ENCODE assay signal across 1 cellular context in the genomic region with DNA sequence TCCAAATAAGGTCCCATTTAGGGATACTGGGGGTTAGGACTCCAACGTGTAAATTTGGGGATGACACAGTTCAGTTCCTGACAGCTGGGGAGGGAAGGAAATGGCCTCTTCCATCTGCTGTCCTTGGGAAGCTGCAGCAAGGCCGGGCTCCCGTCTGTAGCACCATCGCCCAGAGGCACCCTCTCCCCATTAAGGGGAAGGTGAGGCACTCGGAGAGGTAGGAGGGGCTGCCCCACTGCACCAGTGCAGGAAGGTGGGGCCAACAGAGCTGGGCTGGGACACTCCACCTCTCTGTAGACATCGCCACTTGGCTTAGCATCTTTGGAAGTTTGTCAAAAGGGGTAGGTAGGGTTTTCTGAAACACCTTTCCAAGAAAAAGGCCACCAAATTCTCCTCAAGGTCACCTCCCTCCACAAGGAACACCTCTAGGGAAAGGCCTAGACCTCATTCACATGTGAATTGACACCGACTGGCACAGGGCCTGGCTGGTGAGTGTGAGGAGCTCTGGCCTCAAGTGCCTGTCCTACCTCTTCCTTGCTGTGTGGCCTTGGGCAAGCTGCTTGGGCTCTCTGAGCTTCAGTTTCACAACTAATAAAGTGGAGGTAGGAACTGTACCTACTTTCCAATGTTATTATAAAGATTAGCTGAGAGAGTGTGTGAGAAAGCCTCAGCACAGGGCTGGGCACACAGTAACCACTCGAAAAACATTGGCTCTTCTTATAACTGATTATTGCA.
TF ChIP-seq lines count a peak whose summit lies in the region.

No MANE protein-coding gene starts in this region.

TF ChIP-seq in SK-N-SH treated with all-trans-retinoic acid at 6 μM for 48 hours, 23 proteins besides CTCF, POLR2A, EP300 and RAD21 (continued from another document):
- TF ChIP-seq PATZ1 (CRISPR knock-in tag; IDR thresholded peaks at IDR 0.05; ENCODE audit: borderline replicate concordance) (no peak), ARNTL (CRISPR knock-in tag; IDR thresholded peaks at IDR 0.05; ENCODE audit: borderline replicate concordance, low read depth) (no peak), CREB5 (CRISPR knock-in tag; IDR thresholded peaks at IDR 0.05; ENCODE audit: low read depth) (no peak), ZFP3 (CRISPR knock-in tag; IDR thresholded peaks at IDR 0.05) (no peak), RARB (CRISPR knock-in tag; IDR thresholded peaks at IDR 0.05) (no peak), PPARA (CRISPR knock-in tag; IDR thresholded peaks at IDR 0.05; ENCODE audit: borderline replicate concordance) (no peak), ESRRG (CRISPR knock-in tag; IDR thresholded peaks at IDR 0.05) (no peak), CSRNP3 (CRISPR knock-in tag; IDR thresholded peaks at IDR 0.05) (no peak), ZNF70 (CRISPR knock-in tag; IDR thresholded peaks at IDR 0.05) (no peak), POU6F1 (CRISPR knock-in tag; IDR thresholded peaks at IDR 0.05; ENCODE audit: borderline replicate concordance, low read depth) (no peak)
